8 cellular contexts compared by ENCODE assay signal in the genomic region with DNA sequence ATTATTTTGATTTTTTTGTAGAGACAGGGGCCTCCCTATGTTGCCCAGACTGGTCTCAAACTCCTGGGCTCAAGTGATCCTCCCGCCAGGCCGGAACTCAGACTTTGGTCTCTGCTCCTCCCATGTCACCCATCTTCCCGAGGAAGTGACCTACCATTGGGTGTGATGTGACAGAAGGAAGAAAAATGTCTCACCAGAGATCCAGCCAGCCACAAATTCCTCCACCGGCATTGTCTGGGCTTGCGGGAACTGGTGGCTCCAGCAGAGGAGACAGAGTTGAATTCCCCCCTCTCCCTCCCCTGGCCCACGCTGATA. TPM values are rescaled to one million over a fixed set of nuclear protein-coding genes. Genes with fewer than 3 reads are reported as not detected.
DNase-seq lines count a peak whose midpoint lies in the region; ATAC-seq, FAIRE-seq and TF ChIP-seq lines count a peak whose summit lies in the region.

No MANE protein-coding gene starts in this region.

- peak overlapping the region; percentile 89 for H3K4me3 Mint-ChIP-seq in T-helper 1 cell treated with Interleukin-12 subunit alpha and Interleukin-12 subunit beta and Interleukin-4 antibody, amounts not matched to agents 30 μg/mL and 1 μg/mL, for 36 hours
- peak overlapping the region; percentile 50 for H3K4me3 Mint-ChIP-seq in progenitor cell of endocrine pancreas (ENCODE audit: low read depth)

- peak overlapping the region; percentile 35 for H3K4me3 ChIP-seq in fibroblast of mammary gland (ENCODE audit: control insufficient read depth, low read depth, low read length)

- H3K9me3 Mint-ChIP-seq in T-helper 1 cell treated with Interleukin-12 subunit alpha and Interleukin-12 subunit beta and Interleukin-4 antibody, amounts not matched to agents 30 μg/mL and 1 μg/mL, for 36 hours = no peaks in the 10 kb centered on the region
- H3K9me3 Mint-ChIP-seq in progenitor cell of endocrine pancreas (ENCODE audit: low read depth) = no peaks in the 10 kb centered on the region

- H3K27me3 Mint-ChIP-seq in T-helper 1 cell treated with Interleukin-12 subunit alpha and Interleukin-12 subunit beta and Interleukin-4 antibody, amounts not matched to agents 30 μg/mL and 1 μg/mL, for 36 hours (ENCODE audit: low read depth) = no peaks in the 10 kb centered on the region
- H3K27me3 Mint-ChIP-seq in progenitor cell of endocrine pancreas = no peaks in the 10 kb centered on the region

- peak; percentile 65 for FAIRE-seq in GM12891 (lab: Jason Lieb, UNC)

- DNase-seq in GM12891 (ENCODE audit: insufficient read length, low spot score) = no peak
- DNase-seq in fibroblast of mammary gland (ENCODE audit: low read depth) = peak; percentile 50
- no peak for DNase-seq in progenitor cell of endocrine pancreas (ENCODE audit: low spot score, unreplicated experiment)
- DNase-seq in NCI-H2196 treated with DMSO at 0.1 percent for 48 hours (lab: John Stamatoyannopoulos, UW; ENCODE audit: unreplicated experiment) = no peak
- no peak for DNase-seq in SW480 (ENCODE audit: low spot score)
- DNase-seq in NCI-H128 (lab: John Stamatoyannopoulos, UW; ENCODE audit: unreplicated experiment) = no peak

- peaks cover 37% of the 10 kb centered on the region for H3K4me1 Mint-ChIP-seq in T-helper 1 cell treated with Interleukin-12 subunit alpha and Interleukin-12 subunit beta and Interleukin-4 antibody, amounts not matched to agents 30 μg/mL and 1 μg/mL, for 36 hours (ENCODE audit: low read depth)
- peaks cover 32% of the 10 kb centered on the region for H3K4me1 Mint-ChIP-seq in progenitor cell of endocrine pancreas (ENCODE audit: low read depth)

- TF ChIP-seq CTCF in fibroblast of mammary gland (conservative IDR thresholded peaks at IDR 0.05; ENCODE audit: control insufficient read depth, insufficient read depth, low read depth, low read length) = no peak
- TF ChIP-seq CTCF in progenitor cell of endocrine pancreas (IDR thresholded peaks at IDR 0.05; ENCODE audit: unreplicated experiment) = no peak

- peak overlapping the region; percentile 100 for H3K27ac Mint-ChIP-seq in T-helper 1 cell treated with Interleukin-12 subunit alpha and Interleukin-12 subunit beta and Interleukin-4 antibody, amounts not matched to agents 30 μg/mL and 1 μg/mL, for 36 hours
- peak overlapping the region; percentile 97 for H3K27ac Mint-ChIP-seq in progenitor cell of endocrine pancreas

- peak; percentile 4 for ATAC-seq in HG02885 (IDR thresholded peaks at IDR 0.05; ENCODE audit: poor library complexity, unreplicated experiment)

- no peaks in the 10 kb centered on the region for H3K36me3 Mint-ChIP-seq in T-helper 1 cell treated with Interleukin-12 subunit alpha and Interleukin-12 subunit beta and Interleukin-4 antibody, amounts not matched to agents 30 μg/mL and 1 μg/mL, for 36 hours (ENCODE audit: low read depth)
- no peaks in the 10 kb centered on the region for H3K36me3 Mint-ChIP-seq in progenitor cell of endocrine pancreas (ENCODE audit: insufficient read depth)

- TF ChIP-seq POLR2A in GM12891 (IDR thresholded peaks at IDR 0.05; ENCODE audit: low read depth, low read length) = no peak

TF ChIP-seq in GM12891, 5 proteins besides CTCF, POLR2A, EP300 and RAD21:
- TF ChIP-seq SPI1 (IDR thresholded peaks at IDR 0.05; ENCODE audit: low read depth, low read length) (no peak), POLR2AphosphoS5 (IDR thresholded peaks at IDR 0.05; ENCODE audit: low read depth, low read length) (no peak), POU2F2 (IDR thresholded peaks at IDR 0.05; ENCODE audit: low read depth, low read length) (no peak)

RNA-seq across cellular contexts. Expression of a gene that starts 0.8 kb away (rescaled TPM):
- polyA plus RNA-seq in GM12891 (2012; ENCODE audit: low read depth, missing spikeins) = 15.8 TPM
- total RNA-seq in progenitor cell of endocrine pancreas = 4.0 and 5.3 TPM in 2 replicates

RNA-seq across cellular contexts. Expression of a gene that starts 4.8 kb away (rescaled TPM):
- polyA plus RNA-seq in GM12891 (2012; ENCODE audit: low read depth, missing spikeins) = 14.3 TPM
- 27.3 and 27.5 TPM in 2 replicates for total RNA-seq in progenitor cell of endocrine pancreas

RNA-seq across cellular contexts. Expression of a gene that starts 27.1 kb away (rescaled TPM):
- 0.53 TPM for polyA plus RNA-seq in GM12891 (2012; ENCODE audit: low read depth, missing spikeins)
- total RNA-seq in progenitor cell of endocrine pancreas = 3.0 and 3.8 TPM in 2 replicates

RNA-seq across cellular contexts. Expression of a gene that starts 40.9 kb away (rescaled TPM):
- polyA plus RNA-seq in GM12891 (2012; ENCODE audit: low read depth, missing spikeins) = 373 TPM
- total RNA-seq in progenitor cell of endocrine pancreas = 78.8 and 99.9 TPM in 2 replicates

RNA-seq across cellular contexts. Expression of a gene that starts 48.0 kb away (rescaled TPM):
- 29.9 TPM for polyA plus RNA-seq in GM12891 (2012; ENCODE audit: low read depth, missing spikeins)
- 81.9 and 96.5 TPM in 2 replicates for total RNA-seq in progenitor cell of endocrine pancreas
